Comparison of ENCODE assay signal across 8 cellular contexts in genomic region chr6:70706491-70707123, GRCh38. TPM values are rescaled to one million over a fixed set of nuclear protein-coding genes. Genes with fewer than 3 reads are reported as not detected.
A peak's percentile ranks its signal among the peaks of the same experiment; 100 is the strongest.
DNase-seq lines count a peak whose midpoint lies in the region; ATAC-seq and TF ChIP-seq lines count a peak whose summit lies in the region.

No MANE protein-coding gene starts in this region.

- no peaks in the 10 kb centered on the region for H3K9me3 Mint-ChIP-seq in activated CD8-positive, alpha-beta T cell treated with anti-CD3 and anti-CD28 coated beads for 36 hours
- peaks cover 2% of the 10 kb centered on the region for H3K9me3 Mint-ChIP-seq in stimulated activated memory B cell treated with anti-CD40 and anti-IgM and Interleukin-4, amounts not matched to agents 10 μg/mL and 1 μg/mL and 100 μg/mL, for 72 hours

- peak; percentile 2 for DNase-seq in DMS153 (lab: John Stamatoyannopoulos, UW)
- DNase-seq in DMS153 treated with DMSO at 0.1 percent for 48 hours (lab: John Stamatoyannopoulos, UW; ENCODE audit: unreplicated experiment) = no peak
- DNase-seq in NCI-H1105 treated with DMSO at 0.1 percent for 48 hours (lab: John Stamatoyannopoulos, UW) = peak; percentile 73
- no peak for DNase-seq in activated CD8-positive, alpha-beta T cell treated with anti-CD3 and anti-CD28 coated beads for 36 hours
- DNase-seq in inferior parietal cortex (ENCODE audit: extremely low spot score) = peak; percentile 80
- no peak for DNase-seq in upper lobe of right lung

- CTCF ChIA-PET in activated CD8-positive, alpha-beta T cell treated with anti-CD3 and anti-CD28 coated beads for 36 hours (lab: Charles Lee) = interaction anchor here (0.6 to 5.2 kb wide), 31 partner anchors 8 to 486 kb away, joined by 3 to 126 read pairs (median 4); partner anchors contain the start of genes B3GAT2, SDHAF4 and SMAP1

- POLR2A ChIA-PET in activated CD8-positive, alpha-beta T cell treated with anti-CD3 and anti-CD28 coated beads for 36 hours (lab: Charles Lee) = no interaction called here

- H3K4me1 Mint-ChIP-seq in activated CD8-positive, alpha-beta T cell treated with anti-CD3 and anti-CD28 coated beads for 36 hours (ENCODE audit: low read depth) = peaks cover 29% of the 10 kb centered on the region
- H3K4me1 Mint-ChIP-seq in stimulated activated memory B cell treated with anti-CD40 and anti-IgM and Interleukin-4, amounts not matched to agents 10 μg/mL and 1 μg/mL and 100 μg/mL, for 72 hours = peaks cover 49% of the 10 kb centered on the region

- peak; percentile 93 for TF ChIP-seq CTCF in activated CD8-positive, alpha-beta T cell treated with anti-CD3 and anti-CD28 coated beads for 36 hours (IDR thresholded peaks at IDR 0.05)
- peak; percentile 77 for TF ChIP-seq CTCF in upper lobe of right lung (IDR thresholded peaks at IDR 0.05)

- H3K27ac Mint-ChIP-seq in activated CD8-positive, alpha-beta T cell treated with anti-CD3 and anti-CD28 coated beads for 36 hours = no peak overlapping the region
- H3K27ac Mint-ChIP-seq in stimulated activated memory B cell treated with anti-CD40 and anti-IgM and Interleukin-4, amounts not matched to agents 10 μg/mL and 1 μg/mL and 100 μg/mL, for 72 hours = no peak overlapping the region

- no peaks in the 10 kb centered on the region for H3K36me3 Mint-ChIP-seq in activated CD8-positive, alpha-beta T cell treated with anti-CD3 and anti-CD28 coated beads for 36 hours (ENCODE audit: low read depth)
- peaks cover 16% of the 10 kb centered on the region for H3K36me3 Mint-ChIP-seq in stimulated activated memory B cell treated with anti-CD40 and anti-IgM and Interleukin-4, amounts not matched to agents 10 μg/mL and 1 μg/mL and 100 μg/mL, for 72 hours

- no peaks in the 10 kb centered on the region for H3K9me3 ChIP-seq in upper lobe of right lung

- intact Hi-C loops in activated CD8-positive, alpha-beta T cell treated with anti-CD3 and anti-CD28 coated beads for 36 hours (cut with micrococcal nuclease) = loop anchor here (1.0 to 5.0 kb wide), 2 partner anchors 178 to 251 kb away; partner anchors contain the start of gene B3GAT2
- intact Hi-C loops in upper lobe of right lung (cut with DNase I) = loop anchor here (10.0 kb wide), 1 partner anchor 178 kb away; no protein-coding TSS in a partner anchor

- H3K27me3 ChIP-seq in upper lobe of right lung = no peaks in the 10 kb centered on the region

- no peak overlapping the region for H3K4me3 Mint-ChIP-seq in activated CD8-positive, alpha-beta T cell treated with anti-CD3 and anti-CD28 coated beads for 36 hours
- no peak overlapping the region for H3K4me3 Mint-ChIP-seq in stimulated activated memory B cell treated with anti-CD40 and anti-IgM and Interleukin-4, amounts not matched to agents 10 μg/mL and 1 μg/mL and 100 μg/mL, for 72 hours

- H3K27me3 Mint-ChIP-seq in activated CD8-positive, alpha-beta T cell treated with anti-CD3 and anti-CD28 coated beads for 36 hours = no peaks in the 10 kb centered on the region
- no peaks in the 10 kb centered on the region for H3K27me3 Mint-ChIP-seq in stimulated activated memory B cell treated with anti-CD40 and anti-IgM and Interleukin-4, amounts not matched to agents 10 μg/mL and 1 μg/mL and 100 μg/mL, for 72 hours

- H3K4me1 ChIP-seq in upper lobe of right lung = peaks cover 4% of the 10 kb centered on the region

- no peak overlapping the region for H3K4me3 ChIP-seq in upper lobe of right lung

- H3K27ac ChIP-seq in upper lobe of right lung = no peak overlapping the region

- no peaks in the 10 kb centered on the region for H3K36me3 ChIP-seq in upper lobe of right lung

- ATAC-seq in activated CD8-positive, alpha-beta T cell treated with anti-CD3 and anti-CD28 coated beads for 36 hours = no peak
- ATAC-seq in upper lobe of right lung (no peak), GM18868 (IDR thresholded peaks at IDR 0.05; ENCODE audit: unreplicated experiment) (no peak)
- no peak for ATAC-seq in stimulated activated memory B cell treated with anti-CD40 and anti-IgM and Interleukin-4, amounts not matched to agents 10 μg/mL and 1 μg/mL and 100 μg/mL, for 72 hours

RNA-seq across cellular contexts. Expression of gene SMAP1, which starts 38.9 kb away (rescaled TPM):
- total RNA-seq in activated CD8-positive, alpha-beta T cell treated with anti-CD3 and anti-CD28 coated beads for 36 hours = 10 to 100 TPM; 24.1 to 26.3 TPM
- 25.0 TPM for total RNA-seq in upper lobe of right lung

Comparison
In these comparisons a context has a peak if more than half of its experiments do, and no peak if none do; other contexts are left out.
1. DNase-seq: peak in DMS153 (single experiment), NCI-H1105 treated with DMSO at 0.1 percent for 48 hours (single experiment) and inferior parietal cortex (single experiment); none in DMS153 treated with DMSO at 0.1 percent for 48 hours (single experiment), activated CD8-positive, alpha-beta T cell treated with anti-CD3 and anti-CD28 coated beads for 36 hours (single experiment) and upper lobe of right lung (single experiment).